ENCODE assay signal across 9 cellular contexts in the genomic region with DNA sequence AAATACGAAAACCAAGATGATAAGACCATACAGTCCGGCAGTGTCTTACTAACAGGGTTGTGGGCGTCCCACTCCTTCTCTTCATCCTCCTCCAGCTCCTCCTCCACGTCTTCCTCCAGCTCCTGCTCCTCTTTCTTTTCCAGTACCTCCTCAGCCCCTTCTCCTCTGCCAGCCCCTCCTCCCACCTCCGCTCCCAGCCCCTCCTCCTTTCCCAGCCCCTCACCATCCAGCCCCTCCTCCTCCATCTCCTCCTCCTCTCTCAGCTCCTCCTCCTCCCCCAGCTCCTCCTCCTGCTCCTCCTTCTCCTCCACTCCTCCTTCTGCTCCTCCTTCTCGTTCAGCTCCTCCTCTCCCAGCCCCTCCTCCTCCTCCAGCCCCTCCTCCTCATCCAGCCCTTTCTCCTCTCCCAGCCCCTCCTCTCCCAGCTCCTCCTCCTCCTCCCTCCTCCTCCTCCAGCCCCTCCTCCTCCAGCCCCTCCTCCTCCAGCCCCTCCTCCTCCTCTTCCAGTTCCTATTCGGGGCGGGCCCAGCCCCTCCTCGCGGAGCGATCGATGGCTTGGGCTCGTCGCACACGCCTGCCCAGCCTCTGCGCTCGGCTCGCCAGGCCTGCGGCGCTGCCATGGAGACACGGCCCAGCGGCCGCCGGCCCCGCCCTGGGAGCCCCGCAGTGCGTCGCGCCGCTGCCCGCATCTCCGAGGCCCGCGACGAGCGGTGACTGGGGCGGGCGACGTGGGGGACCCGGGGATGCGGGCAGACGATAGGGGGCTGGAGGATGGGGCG. TPM values are rescaled to one million over a fixed set of nuclear protein-coding genes. Genes with fewer than 3 reads are reported as not detected.
A peak's percentile ranks its signal among the peaks of the same experiment; 100 is the strongest.
DNase-seq lines count a peak whose midpoint lies in the region; ATAC-seq, FAIRE-seq and TF ChIP-seq lines count a peak whose summit lies in the region.
"Had no signal": no experiment of that assay in that cellular context is flagged by ENCODE, and none has a peak within 500 bp of the region (broad histone marks: within the 10 kb centered on the region; RNA-seq: fewer than 3 reads in every experiment).

Gene BRD3OS, plus strand, starts transcription at position 654 of the 778 bp plus-strand sequence. CDS start 1,267 bp downstream, outside the sequence.

- no peak for TF ChIP-seq RAD21 in HepG2 (CRISPR knock-in tag; IDR thresholded peaks at IDR 0.05)

- intact Hi-C loops in HepG2 (cut with micrococcal nuclease; ENCODE audit: unreplicated experiment) = loop anchor here (5.0 kb wide), 1 partner anchor 42 kb away; the partner anchor contains the start of gene BRD3

- H4K20me1 ChIP-seq in HepG2 (ENCODE audit: insufficient read depth, low read length) = no peaks in the 10 kb centered on the region

- no peak; a peak in 1 of 4 replicates for TF ChIP-seq EP300 in HepG2 (IDR thresholded peaks at IDR 0.05; ENCODE audit: low read depth in 2 of 2, low read length in 2 of 2)
- no peak for TF ChIP-seq EP300 in HepG2 (CRISPR knock-in tag; IDR thresholded peaks at IDR 0.05; ENCODE audit: borderline replicate concordance)

- peaks cover 10% of the 10 kb centered on the region; the same call in 1 of the 2 replicates for H3K36me3 ChIP-seq in BE2C
- no peaks in the 10 kb centered on the region; a peak in 1 of 5 replicates for H3K36me3 ChIP-seq in HepG2 (replicated peaks in 1 of 2; ENCODE audit: control insufficient read depth in 1 of 2, insufficient read depth in 2 of 2, low read length in 2 of 2)

- POLR2A ChIA-PET in HepG2 (lab: Yijun Ruan, JAX) = interaction anchor here (0.5 to 1.3 kb wide), 10 partner anchors 32 to 655 kb away, joined by 3 to 5 read pairs (median 4); no protein-coding TSS in a partner anchor

- peak within 1 kb of the TSS; percentile 67 for H3K4me3 ChIP-seq in BE2C (ENCODE audit: low read depth, low read length)
- H3K4me3 ChIP-seq in HepG2 (replicated peaks in 1 of 3; ENCODE audit: insufficient read depth in 1 of 3, low read depth in 2 of 3, low read length in 3 of 3) = peak within 1 kb of the TSS; percentile 75 to 85 (median 77)

- TF ChIP-seq CTCF in BE2C (IDR thresholded peaks at IDR 0.05; ENCODE audit: low read depth, low read length) (no peak), HepG2 (CRISPR knock-in tag; IDR thresholded peaks at IDR 0.05) (no peak)

- H3K4me2 ChIP-seq in HepG2 (ENCODE audit: low read depth, low read length) = peak within 1 kb of the TSS; percentile 89

- H2AFZ ChIP-seq in HepG2 (ENCODE audit: low read length) = no peak within 1 kb of the TSS

- ATAC-seq in GM19372 (IDR thresholded peaks at IDR 0.05; ENCODE audit: low read depth, unreplicated experiment) = peak; percentile 89
- peak; percentile 64 for ATAC-seq in HG03558 (IDR thresholded peaks at IDR 0.05; ENCODE audit: extremely low read depth, unreplicated experiment)
- ATAC-seq in HepG2 = peak; percentile 91

- no TSS peak for BruUV-seq in HepG2 (replicated peaks; lab: Mats Ljungman, UMichigan)

- H3K4me1 ChIP-seq in BE2C (no peaks in the 10 kb centered on the region), HepG2 (ENCODE audit: insufficient read depth, low read length) (peaks cover 29% of the 10 kb centered on the region)

- H3K9me3 ChIP-seq in BE2C = no peaks in the 10 kb centered on the region
- H3K9me3 ChIP-seq in HepG2 (ENCODE audit: low read length) = no peaks in the 10 kb centered on the region

- no peak within 1 kb of the TSS for H3K27ac ChIP-seq in HepG2 (ENCODE audit: extremely low read length, insufficient read depth, low read length)

- CTCF ChIA-PET in HepG2 (lab: Yijun Ruan, JAX; ENCODE audit: low intra/inter-chr PET ratio, low total read pairs) = no interaction called here

- peak; percentile 90 for FAIRE-seq in HepG2 (lab: Jason Lieb, UNC)
- FAIRE-seq: colon had no signal

- TF ChIP-seq POLR2A in HepG2 (IDR thresholded peaks at IDR 0.05; ENCODE audit: insufficient read depth in 1 of 2, low read depth in 2 of 2, low read length in 2 of 2) = no peak

- in situ Hi-C loops in HepG2 (cut with HindIII; ENCODE audit: extremely low pct_ligation_motif_present, low pct_unique_long_range_greater_than_20kb) = no loop called here

- DNase-seq in BE2C = peak; percentile 99
- DNase-seq in NCI-H82 (lab: John Stamatoyannopoulos, UW) = peak; percentile 100
- peak; percentile 85 to 89 for DNase-seq in activated CD4-positive, alpha-beta T cell treated with anti-CD3 and anti-CD28 coated beads, Interleukin-2, amount 50 U/mL, for 4 hours
- DNase-seq in dermis microvascular lymphatic vessel endothelial cell (ENCODE audit: low read depth in 2 of 2) = peak; percentile 96 to 100
- DNase-seq in HepG2 (ENCODE audit: low spot score) = peak; percentile 88
- DNase-seq in stimulated activated CD4-positive, alpha-beta T cell treated with anti-CD3 and anti-CD28 coated beads, Interleukin-2, amount 100 ng/mL, for 48 hours = peak; percentile 84 to 85

- no peaks in the 10 kb centered on the region for H3K27me3 ChIP-seq in BE2C
- no peaks in the 10 kb centered on the region for H3K27me3 ChIP-seq in HepG2 (ENCODE audit: control insufficient read depth in 1 of 2, insufficient read depth in 2 of 2, low read length in 2 of 2)

- no peaks in the 10 kb centered on the region for H3K79me2 ChIP-seq in HepG2 (ENCODE audit: insufficient read depth, low read length)

- peak within 1 kb of the TSS; percentile 55 for H3K9ac ChIP-seq in HepG2 (ENCODE audit: insufficient read depth, low read depth, low read length)

- WGBS in HepG2 (ENCODE audit: low lambda C conversion rate) = 4% methylated on average over 41 of the region's 43 CpGs

TF ChIP-seq in HepG2, 621 proteins besides CTCF, POLR2A, EP300 and RAD21 (continues in another document):
- no peak for TF ChIP-seq KLF6 (CRISPR knock-in tag; IDR thresholded peaks at IDR 0.05)
- TF ChIP-seq MEIS2 (CRISPR knock-in tag; IDR thresholded peaks at IDR 0.05) = no peak
- TF ChIP-seq ZFP1 (CRISPR knock-in tag; IDR thresholded peaks at IDR 0.05) = no peak; the same call in 1 of the 2 replicates
- peak; percentile 95 for TF ChIP-seq HNRNPK (IDR thresholded peaks at IDR 0.05; ENCODE audit: low read depth, low read length, poor library complexity, severe bottlenecking)
- TF ChIP-seq SMYD3 (CRISPR knock-in tag; IDR thresholded peaks at IDR 0.05) = no peak
- TF ChIP-seq PHF20 (CRISPR knock-in tag; IDR thresholded peaks at IDR 0.05) = no peak
- no peak for TF ChIP-seq ZNF251 (CRISPR knock-in tag; IDR thresholded peaks at IDR 0.05)
- no peak for TF ChIP-seq ZNF350 (CRISPR knock-in tag; IDR thresholded peaks at IDR 0.05; ENCODE audit: borderline replicate concordance, low read depth)
- TF ChIP-seq NR2C2 (CRISPR knock-in tag; IDR thresholded peaks at IDR 0.05; ENCODE audit: borderline replicate concordance) = peak; percentile 37; the same call in 1 of the 2 replicates
- no peak for TF ChIP-seq ZNF570 (CRISPR knock-in tag; IDR thresholded peaks at IDR 0.05; ENCODE audit: borderline replicate concordance)
- TF ChIP-seq, protein P1, sequence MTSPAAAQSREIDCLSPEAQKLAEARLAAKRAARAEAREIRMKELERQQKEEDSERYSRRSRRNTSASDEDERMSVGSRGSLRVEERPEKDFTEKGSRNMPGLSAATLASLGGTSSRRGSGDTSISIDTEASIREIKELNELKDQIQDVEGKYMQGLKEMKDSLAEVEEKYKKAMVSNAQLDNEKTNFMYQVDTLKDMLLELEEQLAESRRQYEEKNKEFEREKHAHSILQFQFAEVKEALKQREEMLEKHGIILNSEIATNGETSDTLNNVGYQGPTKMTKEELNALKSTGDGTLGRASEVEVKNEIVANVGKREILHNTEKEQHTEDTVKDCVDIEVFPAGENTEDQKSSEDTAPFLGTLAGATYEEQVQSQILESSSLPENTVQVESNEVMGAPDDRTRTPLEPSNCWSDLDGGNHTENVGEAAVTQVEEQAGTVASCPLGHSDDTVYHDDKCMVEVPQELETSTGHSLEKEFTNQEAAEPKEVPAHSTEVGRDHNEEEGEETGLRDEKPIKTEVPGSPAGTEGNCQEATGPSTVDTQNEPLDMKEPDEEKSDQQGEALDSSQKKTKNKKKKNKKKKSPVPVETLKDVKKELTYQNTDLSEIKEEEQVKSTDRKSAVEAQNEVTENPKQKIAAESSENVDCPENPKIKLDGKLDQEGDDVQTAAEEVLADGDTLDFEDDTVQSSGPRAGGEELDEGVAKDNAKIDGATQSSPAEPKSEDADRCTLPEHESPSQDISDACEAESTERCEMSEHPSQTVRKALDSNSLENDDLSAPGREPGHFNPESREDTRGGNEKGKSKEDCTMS (CRISPR knock-in tag; conservative IDR thresholded peaks at IDR 0.05) = no peak
- TF ChIP-seq ZNF615 (CRISPR knock-in tag; IDR thresholded peaks at IDR 0.05; ENCODE audit: borderline replicate concordance) = no peak

RNA-seq across cellular contexts. Expression of gene BRD3OS, which starts in this region (rescaled TPM):
- polyA plus RNA-seq in BE2C (2012; ENCODE audit: insufficient read depth, insufficient read length, low read depth) = 108 TPM
- total RNA-seq in dermis microvascular lymphatic vessel endothelial cell (5.9 and 6.6 TPM in 2 replicates), HepG2 (2016; rRNA removed; fragmentation: Illumina TruSeq; extraction: Trizol) (4.9 and 5.0 TPM in 2 replicates)
- 2.6 and 4.1 TPM in 2 replicates for total RNA-seq in HepG2 (2016; cell fraction: cytosol; rRNA removed; fragmentation: Illumina TruSeq; extraction: Trizol; ENCODE audit: low read depth)
- total RNA-seq in HepG2 (2016; cell fraction: insoluble cytoplasmic fraction; rRNA removed; fragmentation: Illumina TruSeq; extraction: Trizol) = 4.9 and 5.5 TPM in 2 replicates
- total RNA-seq in HepG2 (2016; cell fraction: membrane; rRNA removed; fragmentation: Illumina TruSeq; extraction: Trizol) = 10.3 and 11.9 TPM in 2 replicates
- total RNA-seq in HepG2 (2016; cell fraction: nucleus; rRNA removed; fragmentation: Illumina TruSeq; extraction: Trizol) = 3.1 and 4.3 TPM in 2 replicates
- polyA plus RNA-seq in HepG2 (2011; rRNA removed) = 3.9 and 5.7 TPM in 2 replicates
- 3.3 and 4.0 TPM in 2 replicates for polyA plus RNA-seq in HepG2 (2011; cell fraction: cytosol; rRNA removed)
- polyA plus RNA-seq in HepG2 (2011; cell fraction: nucleus; rRNA removed) = 3.3 and 3.7 TPM in 2 replicates
- 2.3 and 2.6 TPM in 2 replicates for polyA plus RNA-seq in HepG2 (2012)
- 4.5 and 6.0 TPM in 2 replicates for polyA plus RNA-seq in HepG2 (2016; cell fraction: cytosol; fragmentation: Illumina TruSeq; extraction: Trizol; ENCODE audit: low read depth)
- 5.4 and 5.8 TPM in 2 replicates for polyA plus RNA-seq in HepG2 (2016; cell fraction: insoluble cytoplasmic fraction; fragmentation: Illumina TruSeq; extraction: Trizol; ENCODE audit: low read depth)
- polyA plus RNA-seq in HepG2 (2016; cell fraction: membrane; fragmentation: Illumina TruSeq; extraction: Trizol; ENCODE audit: low read depth) = 8.8 and 10.1 TPM in 2 replicates
- 4.3 and 5.4 TPM in 2 replicates for polyA plus RNA-seq in HepG2 (2016; cell fraction: nucleus; fragmentation: Illumina TruSeq; extraction: Trizol; ENCODE audit: insufficient read depth, low read depth)
- 5.6 and 12.7 TPM in 2 replicates for polyA minus RNA-seq in HepG2 (2011; rRNA and poly(A)+ RNA removed; ENCODE audit: low replicate concordance)
- 2.5 and 3.1 TPM in 2 replicates for polyA minus RNA-seq in HepG2 (2011; cell fraction: cytosol; rRNA and poly(A)+ RNA removed)
- polyA minus RNA-seq in HepG2 (2011; cell fraction: nucleus; rRNA and poly(A)+ RNA removed) = 1.5 and 2.1 TPM in 2 replicates
